Comparison of ENCODE assay signal across 8 cellular contexts in genomic region chr12:107091381-107091780, GRCh38. TPM values are rescaled to one million over a fixed set of nuclear protein-coding genes. Genes with fewer than 3 reads are reported as not detected.
DNase-seq lines count a peak whose midpoint lies in the region; ATAC-seq, FAIRE-seq and TF ChIP-seq lines count a peak whose summit lies in the region.

No MANE protein-coding gene starts in this region.

- TF ChIP-seq CTCF in epithelial cell of esophagus (IDR thresholded peaks at IDR 0.05; ENCODE audit: insufficient read depth, low read depth, low read length, missing control alignments) = no peak
- TF ChIP-seq CTCF in pancreas (IDR thresholded peaks at IDR 0.05) = no peak

- no peak for FAIRE-seq in pancreas (lab: Jason Lieb, UNC)

- no peaks in the 10 kb centered on the region for H3K9me3 ChIP-seq in pancreas

- H3K27me3 ChIP-seq in pancreas = no peaks in the 10 kb centered on the region

- H3K4me1 ChIP-seq in pancreas = peaks cover 5 to 24% (median 12%) of the 10 kb centered on the region in 3 donors

- H3K4me3 ChIP-seq in epithelial cell of esophagus (ENCODE audit: low read length) (no peak overlapping the region), pancreas (peak overlapping the region in 2 of 4 donors; percentile 68 to 98)

- no peaks in the 10 kb centered on the region for H3K36me3 ChIP-seq in pancreas

- ATAC-seq in pancreas (peak in 2 of 4 donors; percentile 4 to 5), GM21723 (IDR thresholded peaks at IDR 0.05; ENCODE audit: unreplicated experiment) (no peak)

- 7 to 8% methylated on average over 4 of the region's 4 CpGs for WGBS in pancreas, 2 donors

- intact Hi-C loops in pancreas (cut with DNase I) = no loop called here

- DNase-seq in Daoy (ENCODE audit: low read depth) = peak; percentile 63
- peak; percentile 27 for DNase-seq in NCI-H2227 treated with DMSO at 0.1 percent for 48 hours (lab: John Stamatoyannopoulos, UW)
- DNase-seq in epithelial cell of esophagus (ENCODE audit: low read depth) = peak; percentile 81
- peak in 1 of 6 donors; percentile 18 for DNase-seq in pancreas
- no peak for DNase-seq in iPS-NIHi7 (ENCODE audit: extremely low spot score)
- no peak for DNase-seq in activated CD4-positive, alpha-beta T cell treated with anti-CD3 and anti-CD28 coated beads for 48 hours
- DNase-seq in NCI-H2171 treated with DMSO at 0.1 percent for 48 hours (lab: John Stamatoyannopoulos, UW) = no peak

- H3K27ac ChIP-seq in pancreas = peak overlapping the region in 3 of 4 donors; percentile 96 to 99 (median 96)

RNA-seq across cellular contexts. Expression of gene CRY1, which starts 2.0 kb away (rescaled TPM):
- 10.8 and 16.5 TPM in 2 replicates for total RNA-seq in Daoy (2014; rRNA removed; shearing (Covaris generic))
- total RNA-seq in pancreas = 1 to 10 TPM; 5.5 to 8.6 (median 8.1) TPM
- polyA plus RNA-seq in pancreas = 10 to 100 TPM in 1 of 2 donors, 1 to 10 TPM in 1; 5.3 to 11.5 TPM

Comparison
In these comparisons a context has a peak if more than half of its experiments do, and no peak if none do; other contexts are left out.
1. DNase-seq: peak in Daoy (single experiment), NCI-H2227 treated with DMSO at 0.1 percent for 48 hours (single experiment) and epithelial cell of esophagus (single experiment); none in iPS-NIHi7 (single experiment), activated CD4-positive, alpha-beta T cell treated with anti-CD3 and anti-CD28 coated beads for 48 hours (single experiment) and NCI-H2171 treated with DMSO at 0.1 percent for 48 hours (single experiment).